In genomic region chr16:3859875-3860274, GRCh38 we compare ENCODE assay signal across 15 cellular contexts. TPM values are rescaled to one million over a fixed set of nuclear protein-coding genes. Genes with fewer than 3 reads are reported as not detected.
DNase-seq lines count a peak whose midpoint lies in the region; ATAC-seq and TF ChIP-seq lines count a peak whose summit lies in the region.
"Had no signal": no experiment of that assay in that cellular context is flagged by ENCODE, and none has a peak within 500 bp of the region (broad histone marks: within the 10 kb centered on the region; RNA-seq: fewer than 3 reads in every experiment).

No MANE protein-coding gene starts in this region.

- no peak for TF ChIP-seq CTCF in CD4-positive, alpha-beta T cell (IDR thresholded peaks at IDR 0.05)
- TF ChIP-seq CTCF in gastrocnemius medialis (IDR thresholded peaks at IDR 0.05 in 4 of 5, conservative IDR thresholded peaks at IDR 0.05 in 1 of 5): no peak
- no peak for TF ChIP-seq CTCF in nephron progenitor cell (IDR thresholded peaks at IDR 0.05)

- ATAC-seq in CD4-positive, alpha-beta T cell (ENCODE audit: poor library complexity): no peak
- no peak for ATAC-seq in effector memory CD8-positive, alpha-beta T cell (replicated peaks)
- ATAC-seq in gastrocnemius medialis (no peak), GM19395 (IDR thresholded peaks at IDR 0.05; ENCODE audit: unreplicated experiment) (no peak), HG02981 (IDR thresholded peaks at IDR 0.05; ENCODE audit: unreplicated experiment) (no peak)

- no peak overlapping the region for H3K27ac ChIP-seq in CD4-positive, alpha-beta T cell (ENCODE audit: low read depth, low read length)
- peak overlapping the region in 3 of 4 donors; percentile 15 to 72 (median 16) for H3K27ac ChIP-seq in gastrocnemius medialis

- no peaks in the 10 kb centered on the region for H3K27me3 Mint-ChIP-seq in CD4-positive, alpha-beta T cell
- H3K27me3 Mint-ChIP-seq in effector memory CD8-positive, alpha-beta T cell: no peaks in the 10 kb centered on the region
- peaks cover 3% of the 10 kb centered on the region for H3K27me3 Mint-ChIP-seq in nephron progenitor cell (ENCODE audit: low read depth, poor library complexity)

- CTCF ChIA-PET in CD4-positive, alpha-beta T cell (lab: Charles Lee): no interaction called here

- H3K4me1 ChIP-seq in gastrocnemius medialis: peaks cover 85 to 92% of the 10 kb centered on the region in 2 donors

- H3K27me3 ChIP-seq in CD4-positive, alpha-beta T cell (ENCODE audit: control insufficient read depth, insufficient read depth, low read length): no peaks in the 10 kb centered on the region
- no peaks in the 10 kb centered on the region for H3K27me3 ChIP-seq in gastrocnemius medialis

- in situ Hi-C loops in gastrocnemius medialis (cut with MboI; ENCODE audit: low sequenced_read_pairs in 4 of 4): no loop called here

- TF ChIP-seq POLR2A in gastrocnemius medialis (IDR thresholded peaks at IDR 0.05): no peak

- intact Hi-C loops in CD4-positive, alpha-beta T cell (cut with DNase I, micrococcal nuclease): no loop called here
- intact Hi-C loops in gastrocnemius medialis (cut with DNase I; ENCODE audit: low total_unique reads): no loop called here

- H3K36me3 ChIP-seq in gastrocnemius medialis: no peaks in the 10 kb centered on the region

- H3K9me3 Mint-ChIP-seq in CD4-positive, alpha-beta T cell: no peaks in the 10 kb centered on the region
- no peaks in the 10 kb centered on the region for H3K9me3 Mint-ChIP-seq in effector memory CD8-positive, alpha-beta T cell
- H3K9me3 Mint-ChIP-seq in nephron progenitor cell: no peaks in the 10 kb centered on the region

- POLR2A ChIA-PET in CD4-positive, alpha-beta T cell (lab: Charles Lee): no interaction called here

- H3K9me3 ChIP-seq in CD4-positive, alpha-beta T cell (ENCODE audit: control insufficient read depth, low read length): no peaks in the 10 kb centered on the region
- H3K9me3 ChIP-seq in gastrocnemius medialis: no peaks in the 10 kb centered on the region
- H3K9me3 ChIP-seq: HAP-1 had no signal

- no peak overlapping the region for H3K4me3 ChIP-seq in gastrocnemius medialis
- H3K4me3 ChIP-seq: GM12878, HAP-1 had no signal

- peaks cover 8% of the 10 kb centered on the region for H3K36me3 Mint-ChIP-seq in CD4-positive, alpha-beta T cell (ENCODE audit: low read depth)
- H3K36me3 Mint-ChIP-seq in effector memory CD8-positive, alpha-beta T cell (ENCODE audit: insufficient read depth): peaks cover 22% of the 10 kb centered on the region
- peaks cover 17% of the 10 kb centered on the region for H3K36me3 Mint-ChIP-seq in nephron progenitor cell (ENCODE audit: low read depth)

- no peak overlapping the region for H3K4me3 Mint-ChIP-seq in CD4-positive, alpha-beta T cell
- peak overlapping the region; percentile 15 to 17 for H3K4me3 Mint-ChIP-seq in effector memory CD8-positive, alpha-beta T cell
- H3K4me3 Mint-ChIP-seq in nephron progenitor cell: no peak overlapping the region

- H3K27ac Mint-ChIP-seq in CD4-positive, alpha-beta T cell: peak overlapping the region; percentile 56
- H3K27ac Mint-ChIP-seq in effector memory CD8-positive, alpha-beta T cell: peak overlapping the region; percentile 83 to 86
- H3K27ac Mint-ChIP-seq in nephron progenitor cell: no peak overlapping the region

- no peak for DNase-seq in CD4-positive, alpha-beta T cell
- DNase-seq in NCI-H2171 (lab: John Stamatoyannopoulos, UW) (peak; percentile 53), gastrocnemius medialis (no peak), nephron progenitor cell (no peak)
- no peak for DNase-seq in effector memory CD8-positive, alpha-beta T cell
- DNase-seq: ACHN, DMS53, NCI-H1048, NCI-H146, NCI-H748 treated with DMSO at 0.1 percent for 48 hours, SIG-M5 had no signal

- peaks cover 94% of the 10 kb centered on the region for H3K4me1 Mint-ChIP-seq in CD4-positive, alpha-beta T cell (ENCODE audit: low read depth)
- peaks cover 69 to 75% of the 10 kb centered on the region in 2 donors for H3K4me1 Mint-ChIP-seq in effector memory CD8-positive, alpha-beta T cell (ENCODE audit: low read depth in 2 of 2)
- peaks cover 80% of the 10 kb centered on the region for H3K4me1 Mint-ChIP-seq in nephron progenitor cell

RNA-seq across cellular contexts. Expression of gene CREBBP, which starts 20.6 kb away (rescaled TPM):
- total RNA-seq in CD4-positive, alpha-beta T cell: 100 to 1,000 TPM; 145 to 152 TPM
- total RNA-seq in gastrocnemius medialis: 10 to 100 TPM; 39.8 to 61.3 (median 53.5) TPM

Comparison
In these comparisons a context has a peak if more than half of its experiments do, and no peak if none do; other contexts are left out.
1. H3K4me3 Mint-ChIP-seq: peak in effector memory CD8-positive, alpha-beta T cell (2 of 2); none in CD4-positive, alpha-beta T cell (single experiment) and nephron progenitor cell (single experiment).